ENCODE assay signal across 8 cellular contexts in genomic region chr2:132037527-132038178, GRCh38.
DNase-seq lines count a peak whose midpoint lies in the region; ATAC-seq and TF ChIP-seq lines count a peak whose summit lies in the region.

No MANE protein-coding gene starts in this region.

- peak; percentile 8 to 52 for DNase-seq in cardiac muscle cell (ENCODE audit: low read depth in 1 of 2, low spot score in 1 of 2)
- DNase-seq in cardiac septum (ENCODE audit: low spot score) = no peak
- no peak for DNase-seq in ascending aorta (ENCODE audit: low spot score in 2 of 2)
- peak; percentile 74 for DNase-seq in islet precursor cell
- DNase-seq in thyroid gland = peak; percentile 3 to 5
- no peak for DNase-seq in NAMALWA (ENCODE audit: low spot score)

- WGBS in thyroid gland, 2 donors = 15 to 29% methylated on average over 4 to 11 of the region's 53 CpGs

- H3K27me3 ChIP-seq in cardiac muscle cell (peaks cover 46% of the 10 kb centered on the region), ascending aorta (no peaks in the 10 kb centered on the region), thyroid gland (peaks cover 8% of the 10 kb centered on the region)

- H3K36me3 ChIP-seq in cardiac muscle cell (no peaks in the 10 kb centered on the region), ascending aorta (no peaks in the 10 kb centered on the region), thyroid gland (no peaks in the 10 kb centered on the region)

- H3K4me3 ChIP-seq in cardiac muscle cell (peak overlapping the region; percentile 78), ascending aorta (peak overlapping the region; percentile 50 to 65), thyroid gland (replicated peaks in 1 of 3) (peak overlapping the region in 1 of 3 donors; percentile 26)

- intact Hi-C loops in cardiac septum (cut with DNase I) (no loop called here), ascending aorta (cut with DNase I) (no loop called here), thyroid gland (cut with DNase I) (no loop called here)

- H3K27ac ChIP-seq in cardiac muscle cell = no peak overlapping the region
- no peak overlapping the region for H3K27ac ChIP-seq in ascending aorta
- no peak overlapping the region for H3K27ac ChIP-seq in thyroid gland

- no peak for TF ChIP-seq POLR2A in thyroid gland (IDR thresholded peaks at IDR 0.05)

- H3K9me3 ChIP-seq in cardiac muscle cell (ENCODE audit: low read depth) (no peaks in the 10 kb centered on the region), ascending aorta (no peaks in the 10 kb centered on the region), thyroid gland (no peaks in the 10 kb centered on the region)

- TF ChIP-seq CTCF in cardiac muscle cell (IDR thresholded peaks at IDR 0.05; ENCODE audit: low read depth, low read length) (no peak), ascending aorta (IDR thresholded peaks at IDR 0.05) (no peak), thyroid gland (IDR thresholded peaks at IDR 0.05) (no peak)

- H3K4me1 ChIP-seq in cardiac muscle cell (ENCODE audit: low read depth) (no peaks in the 10 kb centered on the region), ascending aorta (no peaks in the 10 kb centered on the region), thyroid gland (peaks cover 0 to 4% of the 10 kb centered on the region in 2 donors)

- ATAC-seq in HG03196 (IDR thresholded peaks at IDR 0.05; ENCODE audit: unreplicated experiment) (no peak), GM18519 (IDR thresholded peaks at IDR 0.05; ENCODE audit: low FRiP score, unreplicated experiment) (no peak)

Comparison
In these comparisons a context has a peak if more than half of its experiments do, and no peak if none do; other contexts are left out.
1. DNase-seq: peak in cardiac muscle cell (2 of 2), islet precursor cell (single experiment) and thyroid gland (2 of 2); none in cardiac septum (single experiment), ascending aorta (0 of 2) and NAMALWA (single experiment).